Comparison of ENCODE assay signal across 14 cellular contexts in the genomic region with DNA sequence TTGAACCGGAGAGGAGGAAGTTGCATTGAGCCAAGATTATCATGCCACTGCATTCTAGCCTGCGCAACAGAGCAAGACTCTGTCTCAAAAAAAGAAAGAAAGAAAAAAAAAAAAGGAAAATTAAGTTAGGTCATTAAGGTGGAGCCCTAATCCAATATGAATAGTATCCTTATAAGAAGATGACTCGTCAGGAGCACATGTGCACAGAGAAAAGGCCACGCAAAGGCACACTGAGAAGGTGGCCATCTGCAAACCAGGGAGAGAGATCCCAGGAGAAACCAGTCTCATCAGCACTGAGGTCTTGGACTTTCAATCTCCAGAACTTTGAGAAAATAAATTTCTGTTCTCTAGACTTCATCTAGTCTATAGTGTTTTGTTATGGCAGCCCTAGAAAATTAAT. TPM values are rescaled to one million over a fixed set of nuclear protein-coding genes. Genes with fewer than 3 reads are reported as not detected.
DNase-seq lines count a peak whose midpoint lies in the region; ATAC-seq and TF ChIP-seq lines count a peak whose summit lies in the region.
"Had no signal": no experiment of that assay in that cellular context is flagged by ENCODE, and none has a peak within 500 bp of the region (broad histone marks: within the 10 kb centered on the region; RNA-seq: fewer than 3 reads in every experiment).

No MANE protein-coding gene starts in this region.

- intact Hi-C loops in activated T-helper 2 cell treated with anti-CD3 and anti-CD28 coated beads, Interferon-gamma antibody, Interleukin-2, Interleukin-4, amounts not matched to agents 10 μg/mL and 5 μg/mL and 100 μg/mL, durations not matched to agents 14 hours and 24 hours and 36 hours (cut with micrococcal nuclease) = no loop called here
- intact Hi-C loops in right lobe of liver (cut with DNase I) = no loop called here
- intact Hi-C loops in tibial artery (cut with DNase I; ENCODE audit: low total_unique reads) = no loop called here

- no peaks in the 10 kb centered on the region for H3K27me3 ChIP-seq in right lobe of liver
- H3K27me3 ChIP-seq in tibial artery = no peaks in the 10 kb centered on the region
- H3K27me3 ChIP-seq: ovary, suprapubic skin had no signal

- H3K4me1 Mint-ChIP-seq in activated naive CD4-positive, alpha-beta T cell treated with anti-CD3 and anti-CD28 coated beads, Interleukin-2, amount 50 U/mL, for 24 hours = peaks cover 75% of the 10 kb centered on the region
- peaks cover 70% of the 10 kb centered on the region for H3K4me1 Mint-ChIP-seq in activated T-helper 2 cell treated with anti-CD3 and anti-CD28 coated beads, Interferon-gamma antibody, Interleukin-2, Interleukin-4, amounts not matched to agents 10 μg/mL and 5 μg/mL and 100 μg/mL, durations not matched to agents 14 hours and 24 hours and 36 hours (ENCODE audit: low read depth)

- DNase-seq in activated naive CD4-positive, alpha-beta T cell (lab: John Stamatoyannopoulos, UW) = no peak
- DNase-seq in activated T-helper 2 cell treated with anti-CD3 and anti-CD28 coated beads, Interferon-gamma antibody, Interleukin-2, Interleukin-4, amounts not matched to agents 10 μg/mL and 5 μg/mL and 100 μg/mL, durations not matched to agents 14 hours and 24 hours and 36 hours (ENCODE audit: low spot score) = no peak
- DNase-seq in right lobe of liver (no peak), tibial artery (no peak), coronary artery (ENCODE audit: low spot score) (no peak), hepatic stellate cell (ENCODE audit: low spot score) (no peak)
- DNase-seq in stimulated activated naive CD4-positive, alpha-beta T cell treated with Interleukin-2 at 50 U/mL for 16 hours (lab: John Stamatoyannopoulos, UW) = no peak
- DNase-seq: activated CD4-positive, alpha-beta T cell treated with anti-CD3 and anti-CD28 coated beads, Interleukin-2, amount 50 U/mL, for 4 hours; NCI-H146; NCI-H774; ovary; SK-N-SH had no signal

- H3K27me3 Mint-ChIP-seq in activated naive CD4-positive, alpha-beta T cell treated with anti-CD3 and anti-CD28 coated beads, Interleukin-2, amount 50 U/mL, for 24 hours = no peaks in the 10 kb centered on the region
- no peaks in the 10 kb centered on the region for H3K27me3 Mint-ChIP-seq in activated T-helper 2 cell treated with anti-CD3 and anti-CD28 coated beads, Interferon-gamma antibody, Interleukin-2, Interleukin-4, amounts not matched to agents 10 μg/mL and 5 μg/mL and 100 μg/mL, durations not matched to agents 14 hours and 24 hours and 36 hours (ENCODE audit: low read depth)

- no peaks in the 10 kb centered on the region for H3K9me3 ChIP-seq in right lobe of liver
- H3K9me3 ChIP-seq in tibial artery = no peaks in the 10 kb centered on the region
- H3K9me3 ChIP-seq: ovary, SK-N-SH, suprapubic skin had no signal

- H3K4me1 ChIP-seq in right lobe of liver = peaks cover 0 to 61% (median 20%) of the 10 kb centered on the region in 4 donors
- H3K4me1 ChIP-seq in tibial artery = peaks cover 5 to 77% (median 55%) of the 10 kb centered on the region in 4 donors

- TF ChIP-seq POLR2A in right lobe of liver (IDR thresholded peaks at IDR 0.05) = no peak

- H3K27ac ChIP-seq in right lobe of liver (peak overlapping the region; percentile 46 to 95 (median 76)), tibial artery (peak overlapping the region; percentile 77 to 83), coronary artery (peak overlapping the region in 1 of 2 donors; percentile 84)

- no peak for ATAC-seq in right lobe of liver

- peak overlapping the region; percentile 97 for H3K27ac Mint-ChIP-seq in activated naive CD4-positive, alpha-beta T cell treated with anti-CD3 and anti-CD28 coated beads, Interleukin-2, amount 50 U/mL, for 24 hours
- H3K27ac Mint-ChIP-seq in activated T-helper 2 cell treated with anti-CD3 and anti-CD28 coated beads, Interferon-gamma antibody, Interleukin-2, Interleukin-4, amounts not matched to agents 10 μg/mL and 5 μg/mL and 100 μg/mL, durations not matched to agents 14 hours and 24 hours and 36 hours = peak overlapping the region; percentile 43

- no peaks in the 10 kb centered on the region for H3K36me3 ChIP-seq in right lobe of liver
- no peaks in the 10 kb centered on the region for H3K36me3 ChIP-seq in tibial artery
- H3K36me3 ChIP-seq: ovary, suprapubic skin had no signal

- WGBS in right lobe of liver (ENCODE audit: insufficient coverage, low coverage, low lambda C conversion rate, missing lambda C conversion rate) = 43% methylated on average over 3 of the region's 4 CpGs

- H3K4me3 ChIP-seq in right lobe of liver (no peak overlapping the region), tibial artery (no peak overlapping the region), coronary artery (no peak overlapping the region)
- H3K4me3 ChIP-seq: ovary had no signal

- peak overlapping the region; percentile 19 for H3K4me3 Mint-ChIP-seq in activated naive CD4-positive, alpha-beta T cell treated with anti-CD3 and anti-CD28 coated beads, Interleukin-2, amount 50 U/mL, for 24 hours
- H3K4me3 Mint-ChIP-seq in activated T-helper 2 cell treated with anti-CD3 and anti-CD28 coated beads, Interferon-gamma antibody, Interleukin-2, Interleukin-4, amounts not matched to agents 10 μg/mL and 5 μg/mL and 100 μg/mL, durations not matched to agents 14 hours and 24 hours and 36 hours (ENCODE audit: low read depth) = peak overlapping the region; percentile 10

- H3K36me3 Mint-ChIP-seq in activated naive CD4-positive, alpha-beta T cell treated with anti-CD3 and anti-CD28 coated beads, Interleukin-2, amount 50 U/mL, for 24 hours = peaks cover 11% of the 10 kb centered on the region
- H3K36me3 Mint-ChIP-seq in activated T-helper 2 cell treated with anti-CD3 and anti-CD28 coated beads, Interferon-gamma antibody, Interleukin-2, Interleukin-4, amounts not matched to agents 10 μg/mL and 5 μg/mL and 100 μg/mL, durations not matched to agents 14 hours and 24 hours and 36 hours (ENCODE audit: low read depth) = peaks cover 61% of the 10 kb centered on the region

- no peaks in the 10 kb centered on the region for H3K9me3 Mint-ChIP-seq in activated naive CD4-positive, alpha-beta T cell treated with anti-CD3 and anti-CD28 coated beads, Interleukin-2, amount 50 U/mL, for 24 hours
- no peaks in the 10 kb centered on the region for H3K9me3 Mint-ChIP-seq in activated T-helper 2 cell treated with anti-CD3 and anti-CD28 coated beads, Interferon-gamma antibody, Interleukin-2, Interleukin-4, amounts not matched to agents 10 μg/mL and 5 μg/mL and 100 μg/mL, durations not matched to agents 14 hours and 24 hours and 36 hours

- no peak for TF ChIP-seq CTCF in right lobe of liver (IDR thresholded peaks at IDR 0.05)
- no peak for TF ChIP-seq CTCF in tibial artery (IDR thresholded peaks at IDR 0.05)
- TF ChIP-seq CTCF in coronary artery (IDR thresholded peaks at IDR 0.05) = no peak

RNA-seq across cellular contexts. Expression of a gene that starts 3.8 kb away (rescaled TPM):
- total RNA-seq in activated T-helper 2 cell treated with anti-CD3 and anti-CD28 coated beads, Interferon-gamma antibody, Interleukin-2, Interleukin-4, amounts not matched to agents 10 μg/mL and 5 μg/mL and 100 μg/mL, durations not matched to agents 14 hours and 24 hours and 36 hours = 111 and 115 TPM in 2 replicates
- 10 to 100 TPM; 34.2 to 77.7 (median 49.1) TPM for total RNA-seq in right lobe of liver

RNA-seq across cellular contexts. Expression of a gene that starts 51.5 kb away (rescaled TPM):
- 49.7 and 50.2 TPM in 2 replicates for total RNA-seq in activated T-helper 2 cell treated with anti-CD3 and anti-CD28 coated beads, Interferon-gamma antibody, Interleukin-2, Interleukin-4, amounts not matched to agents 10 μg/mL and 5 μg/mL and 100 μg/mL, durations not matched to agents 14 hours and 24 hours and 36 hours
- total RNA-seq in right lobe of liver = 10 to 100 TPM; 15.9 to 33.7 (median 24.3) TPM
